In the genomic region with DNA sequence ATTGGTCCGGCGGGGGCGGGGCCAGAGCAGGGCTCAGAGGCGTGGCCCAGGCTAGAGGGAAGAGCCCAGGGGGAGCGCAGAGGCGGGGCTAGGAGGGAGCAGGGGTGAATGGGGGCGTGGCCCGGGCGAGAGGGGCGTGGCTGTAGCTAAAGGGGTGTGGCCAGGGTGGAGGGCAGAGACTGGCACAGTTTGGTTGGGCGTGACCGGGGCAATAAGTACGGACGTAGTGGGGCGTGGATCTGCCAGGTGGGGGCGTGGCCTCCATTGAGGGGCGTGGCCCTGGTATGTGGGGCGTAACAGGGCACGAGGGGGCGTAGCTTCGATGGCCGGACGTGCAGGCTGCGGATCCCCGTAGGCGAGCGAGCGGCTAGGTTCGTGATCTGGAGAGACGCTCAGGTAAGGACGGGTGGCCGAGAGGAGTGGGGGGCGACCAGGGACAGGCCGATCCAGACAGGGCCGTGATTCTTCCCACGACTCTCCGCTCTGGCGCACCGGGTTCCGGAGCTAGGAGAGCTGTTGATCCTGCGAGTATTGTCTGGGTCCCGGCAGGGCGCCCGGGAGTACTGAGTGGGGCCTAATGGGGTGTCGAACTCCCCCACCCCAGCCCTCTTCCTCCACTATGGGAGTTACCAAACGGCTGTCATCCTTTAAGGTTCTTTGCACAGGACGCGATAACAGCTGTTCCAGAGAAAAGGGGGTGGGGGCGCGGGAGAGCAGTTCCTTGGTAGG, we compare ENCODE assay signal across 8 cellular contexts. TPM values are rescaled to one million over a fixed set of nuclear protein-coding genes. Genes with fewer than 3 reads are reported as not detected.
A peak's percentile ranks its signal among the peaks of the same experiment; 100 is the strongest.
DNase-seq lines count a peak whose midpoint lies in the region; ATAC-seq and TF ChIP-seq lines count a peak whose summit lies in the region.

A gene with protein sequence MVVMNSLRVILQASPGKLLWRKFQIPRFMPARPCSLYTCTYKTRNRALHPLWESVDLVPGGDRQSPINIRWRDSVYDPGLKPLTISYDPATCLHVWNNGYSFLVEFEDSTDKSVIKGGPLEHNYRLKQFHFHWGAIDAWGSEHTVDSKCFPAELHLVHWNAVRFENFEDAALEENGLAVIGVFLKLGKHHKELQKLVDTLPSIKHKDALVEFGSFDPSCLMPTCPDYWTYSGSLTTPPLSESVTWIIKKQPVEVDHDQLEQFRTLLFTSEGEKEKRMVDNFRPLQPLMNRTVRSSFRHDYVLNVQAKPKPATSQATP (plus strand): TSS at position 314 of the 729 bp plus-strand sequence. CDS start 11,754 bp downstream, outside the sequence.

- H3K4me1 ChIP-seq in gastroesophageal sphincter = peaks cover 0 to 10% (median 0%) of the 10 kb centered on the region in 3 donors

- TF ChIP-seq POLR2A in gastroesophageal sphincter (IDR thresholded peaks at IDR 0.05) = no peak

- ATAC-seq in GM19463 (IDR thresholded peaks at IDR 0.05; ENCODE audit: unreplicated experiment) (peak; percentile 89), HG03575 (IDR thresholded peaks at IDR 0.05; ENCODE audit: extremely low read depth, insufficient number of reproducible peaks, low FRiP score, unreplicated experiment) (peak; percentile 70), gastroesophageal sphincter (peak; percentile 96), omental fat pad (ENCODE audit: low FRiP score) (peak; percentile 100)

- no peaks in the 10 kb centered on the region for H3K27me3 ChIP-seq in gastroesophageal sphincter

- 0% methylated on average over 12 of the region's 50 CpGs; no CpG with 5 or more reads in 1 of the 2 donors for WGBS in gastroesophageal sphincter (ENCODE audit: low coverage in 1 of 2), 2 donors

- TF ChIP-seq CTCF in gastroesophageal sphincter (IDR thresholded peaks at IDR 0.05) = no peak
- TF ChIP-seq CTCF in omental fat pad (IDR thresholded peaks at IDR 0.05) = no peak

- H3K27ac ChIP-seq in gastroesophageal sphincter = peak within 1 kb of the TSS in 3 of 4 donors; percentile 55 to 66 (median 61)

- TF ChIP-seq EP300 in gastroesophageal sphincter (IDR thresholded peaks at IDR 0.05) = no peak

- H3K36me3 ChIP-seq in gastroesophageal sphincter = no peaks in the 10 kb centered on the region

- H3K4me3 ChIP-seq in gastroesophageal sphincter = peak within 1 kb of the TSS; percentile 32 to 55

- DNase-seq in C1 segment of cervical spinal cord (lab: John Stamatoyannopoulos, UW) (peak in 13 of 14 donors; percentile 4 to 85 (median 65)), RPMI8226 (peak; percentile 92), omental fat pad (ENCODE audit: low spot score) (peak; percentile 88), superior temporal gyrus (ENCODE audit: extremely low spot score) (peak; percentile 50)
- DNase-seq in activated naive CD4-positive, alpha-beta T cell treated with Interleukin-2 at 50 U/mL for 16 hours = peak; percentile 95

- H3K9me3 ChIP-seq in gastroesophageal sphincter = no peaks in the 10 kb centered on the region

RNA-seq across cellular contexts. Expression of the gene that starts here (rescaled TPM):
- 10 to 100 TPM in 2 of 4 donors, 1 to 10 TPM in 2; 8.2 to 11.4 (median 9.9) TPM for total RNA-seq in gastroesophageal sphincter
- total RNA-seq in omental fat pad = 10 to 100 TPM; 10.2 to 29.3 (median 11.0) TPM

Comparison
In these comparisons a context has a peak if more than half of its experiments do, and no peak if none do; other contexts are left out.
1. Peak in every context shown above with its lines: DNase-seq, ATAC-seq, H3K4me3 ChIP-seq and H3K27ac ChIP-seq.